ENCODE assay signal across 8 cellular contexts in the genomic region with DNA sequence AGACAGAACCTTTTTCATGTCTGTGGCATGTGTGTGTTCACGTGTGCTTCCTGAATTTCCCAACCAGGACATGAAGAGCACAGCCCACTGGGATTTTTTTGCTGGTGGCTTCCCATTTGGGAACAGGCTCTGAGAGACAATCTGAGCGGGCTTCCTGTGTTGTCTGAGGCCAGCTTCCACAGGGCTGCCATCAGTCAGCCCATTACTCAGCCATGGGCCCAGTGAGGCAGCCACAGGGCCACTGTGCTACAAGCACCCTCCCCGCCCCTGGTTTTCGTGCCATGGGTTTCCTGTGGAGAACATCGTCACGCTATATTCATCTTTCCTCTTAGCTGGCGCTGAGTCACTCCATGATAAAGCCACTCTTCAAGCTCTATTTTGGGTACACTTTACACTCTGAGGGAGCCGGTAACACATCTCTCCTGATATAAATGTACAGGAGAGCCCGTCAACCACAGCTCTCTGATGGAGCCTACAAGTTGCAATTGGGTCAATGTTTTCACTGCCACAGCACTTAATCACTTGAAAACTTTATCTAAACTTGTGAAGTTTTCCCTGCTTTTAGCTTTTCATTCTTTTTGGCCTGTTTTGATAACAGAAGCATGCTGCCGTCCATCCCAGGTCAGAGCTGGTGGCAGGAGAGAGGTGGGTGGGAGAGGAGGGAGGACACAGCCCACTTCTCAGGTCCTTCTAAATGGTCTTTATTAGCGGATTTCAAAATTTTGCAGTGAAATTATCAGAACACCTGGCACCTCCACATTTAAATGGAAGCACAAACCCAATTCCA.
DNase-seq lines count a peak whose midpoint lies in the region; ATAC-seq and TF ChIP-seq lines count a peak whose summit lies in the region.

No MANE protein-coding gene starts in this region.

- in situ Hi-C loops in GM13976 (cut with MboI; ENCODE audit: low sequenced_read_pairs, unreplicated experiment): no loop called here

- no peak for ATAC-seq in GM21515 (IDR thresholded peaks at IDR 0.05; ENCODE audit: unreplicated experiment)

- DNase-seq in GM13976 (ENCODE audit: low spot score) (peak; percentile 34), HPDE6-E6E7 (ENCODE audit: extremely low spot score) (peak; percentile 88), coronary artery (ENCODE audit: low spot score) (peak; percentile 85)
- DNase-seq in activated CD4-positive, alpha-beta T cell treated with anti-CD3 and anti-CD28 coated beads for 4 hours: peak; percentile 62 to 72
- no peak for DNase-seq in effector CD8-positive, alpha-beta T cell (lab: John Stamatoyannopoulos, UW)

- no peaks in the 10 kb centered on the region for H3K9me3 ChIP-seq in mucosa of stomach (ENCODE audit: control insufficient read depth, low read length)

- H3K4me3 Mint-ChIP-seq in stimulated activated naive CD8-positive, alpha-beta T cell treated with anti-CD3 and anti-CD28 coated beads, Interleukin-15, Interleukin-2, amounts not matched to agents 100 ng/mL and 50 ng/mL, for 24 hours: peak overlapping the region; percentile 75

- H3K27ac ChIP-seq in coronary artery: peak overlapping the region; percentile 76 to 92

- peaks cover 6% of the 10 kb centered on the region for H3K9me3 Mint-ChIP-seq in stimulated activated naive CD8-positive, alpha-beta T cell treated with anti-CD3 and anti-CD28 coated beads, Interleukin-15, Interleukin-2, amounts not matched to agents 100 ng/mL and 50 ng/mL, for 24 hours

- peak overlapping the region; percentile 42 for H3K9ac ChIP-seq in mucosa of stomach (ENCODE audit: low read length)

- H3K4me1 ChIP-seq in mucosa of stomach (ENCODE audit: control insufficient read depth, insufficient read depth, low read length): peaks cover 47% of the 10 kb centered on the region

- H3K27ac Mint-ChIP-seq in stimulated activated naive CD8-positive, alpha-beta T cell treated with anti-CD3 and anti-CD28 coated beads, Interleukin-15, Interleukin-2, amounts not matched to agents 100 ng/mL and 50 ng/mL, for 24 hours: peak overlapping the region; percentile 97

- TF ChIP-seq CTCF in GM13976 (IDR thresholded peaks at IDR 0.05; ENCODE audit: borderline replicate concordance, control extremely low read depth, extremely low read depth, insufficient read depth, missing control alignments) (no peak), coronary artery (IDR thresholded peaks at IDR 0.05) (no peak)

- peaks cover 28% of the 10 kb centered on the region for H3K36me3 Mint-ChIP-seq in stimulated activated naive CD8-positive, alpha-beta T cell treated with anti-CD3 and anti-CD28 coated beads, Interleukin-15, Interleukin-2, amounts not matched to agents 100 ng/mL and 50 ng/mL, for 24 hours (ENCODE audit: low read depth)

- no peaks in the 10 kb centered on the region for H3K27me3 Mint-ChIP-seq in stimulated activated naive CD8-positive, alpha-beta T cell treated with anti-CD3 and anti-CD28 coated beads, Interleukin-15, Interleukin-2, amounts not matched to agents 100 ng/mL and 50 ng/mL, for 24 hours

- no peaks in the 10 kb centered on the region for H3K36me3 ChIP-seq in mucosa of stomach (ENCODE audit: control insufficient read depth, insufficient read depth, low read length)

- peaks cover 62% of the 10 kb centered on the region for H3K4me1 Mint-ChIP-seq in stimulated activated naive CD8-positive, alpha-beta T cell treated with anti-CD3 and anti-CD28 coated beads, Interleukin-15, Interleukin-2, amounts not matched to agents 100 ng/mL and 50 ng/mL, for 24 hours (ENCODE audit: low read depth)

- H3K4me3 ChIP-seq in coronary artery (peak overlapping the region; percentile 33), mucosa of stomach (ENCODE audit: low read length) (no peak overlapping the region)

- H3K27me3 ChIP-seq in mucosa of stomach (ENCODE audit: control insufficient read depth, insufficient read depth, low read length): no peaks in the 10 kb centered on the region
